Comparison of ENCODE assay signal across 11 cellular contexts in genomic region chr1:200625381-200625824, GRCh38. TPM values are rescaled to one million over a fixed set of nuclear protein-coding genes. Genes with fewer than 3 reads are reported as not detected.
DNase-seq lines count a peak whose midpoint lies in the region; ATAC-seq lines count a peak whose summit lies in the region.
"Had no signal": no experiment of that assay in that cellular context is flagged by ENCODE, and none has a peak within 500 bp of the region (broad histone marks: within the 10 kb centered on the region; RNA-seq: fewer than 3 reads in every experiment).

No MANE protein-coding gene starts in this region.

- intact Hi-C loops in activated T-helper 1 cell treated with anti-CD3 and anti-CD28 coated beads, Interleukin-12 subunit alpha, Interleukin-12 subunit beta, Interleukin-2, Interleukin-4 antibody, amounts not matched to agents 30 ng/mL and 10 ng/mL and 1 ng/mL, durations not matched to agents 14 hours and 24 hours and 36 hours (cut with micrococcal nuclease): loop anchor here (1.0 to 10.0 kb wide), 10 partner anchors 15 to 2001 kb away; no protein-coding TSS in a partner anchor

- no peaks in the 10 kb centered on the region for H3K9me3 Mint-ChIP-seq in activated T-helper 1 cell treated with anti-CD3 and anti-CD28 coated beads, Interleukin-12 subunit alpha, Interleukin-12 subunit beta, Interleukin-2, Interleukin-4 antibody, amounts not matched to agents 30 ng/mL and 10 ng/mL and 1 ng/mL, durations not matched to agents 14 hours and 24 hours and 36 hours

- no peaks in the 10 kb centered on the region for H3K36me3 Mint-ChIP-seq in activated T-helper 1 cell treated with anti-CD3 and anti-CD28 coated beads, Interleukin-12 subunit alpha, Interleukin-12 subunit beta, Interleukin-2, Interleukin-4 antibody, amounts not matched to agents 30 ng/mL and 10 ng/mL and 1 ng/mL, durations not matched to agents 14 hours and 24 hours and 36 hours (ENCODE audit: low read depth)

- DNase-seq in NCI-H82 (lab: John Stamatoyannopoulos, UW): peak; percentile 8
- no peak for DNase-seq in NCI-H82 treated with DMSO at 0.1 percent for 48 hours (lab: John Stamatoyannopoulos, UW; ENCODE audit: unreplicated experiment)
- DNase-seq in activated T-helper 1 cell treated with anti-CD3 and anti-CD28 coated beads, Interleukin-12 subunit alpha, Interleukin-12 subunit beta, Interleukin-2, Interleukin-4 antibody, amounts not matched to agents 30 ng/mL and 10 ng/mL and 1 ng/mL, durations not matched to agents 14 hours and 24 hours and 36 hours (ENCODE audit: low spot score): no peak
- DNase-seq in pons (ENCODE audit: low spot score): peak; percentile 14
- no peak for DNase-seq in NOMO-1 treated with dmso at 0.1 percent for 144 hours (lab: John Stamatoyannopoulos, UW; ENCODE audit: unreplicated experiment)
- no peak for DNase-seq in DMS79 (lab: John Stamatoyannopoulos, UW)
- DNase-seq in kidney tubule cell (ENCODE audit: low spot score): no peak
- DNase-seq: anterior cingulate cortex, retina, SHP77 treated with DMSO at 0.1 percent for 48 hours had no signal

- ATAC-seq in HG02610 (IDR thresholded peaks at IDR 0.05; ENCODE audit: unreplicated experiment): peak; percentile 34

- H3K4me1 Mint-ChIP-seq in activated T-helper 1 cell treated with anti-CD3 and anti-CD28 coated beads, Interleukin-12 subunit alpha, Interleukin-12 subunit beta, Interleukin-2, Interleukin-4 antibody, amounts not matched to agents 30 ng/mL and 10 ng/mL and 1 ng/mL, durations not matched to agents 14 hours and 24 hours and 36 hours (ENCODE audit: low read depth): peaks cover 52% of the 10 kb centered on the region

- no peaks in the 10 kb centered on the region for H3K27me3 Mint-ChIP-seq in activated T-helper 1 cell treated with anti-CD3 and anti-CD28 coated beads, Interleukin-12 subunit alpha, Interleukin-12 subunit beta, Interleukin-2, Interleukin-4 antibody, amounts not matched to agents 30 ng/mL and 10 ng/mL and 1 ng/mL, durations not matched to agents 14 hours and 24 hours and 36 hours (ENCODE audit: insufficient read depth)

- peak overlapping the region; percentile 22 for H3K4me3 Mint-ChIP-seq in activated T-helper 1 cell treated with anti-CD3 and anti-CD28 coated beads, Interleukin-12 subunit alpha, Interleukin-12 subunit beta, Interleukin-2, Interleukin-4 antibody, amounts not matched to agents 30 ng/mL and 10 ng/mL and 1 ng/mL, durations not matched to agents 14 hours and 24 hours and 36 hours

- H3K27ac Mint-ChIP-seq in activated T-helper 1 cell treated with anti-CD3 and anti-CD28 coated beads, Interleukin-12 subunit alpha, Interleukin-12 subunit beta, Interleukin-2, Interleukin-4 antibody, amounts not matched to agents 30 ng/mL and 10 ng/mL and 1 ng/mL, durations not matched to agents 14 hours and 24 hours and 36 hours: peak overlapping the region; percentile 84

RNA-seq across cellular contexts. Expression of gene KIF14, which starts 4.9 kb away (rescaled TPM):
- 11.5 and 12.5 TPM in 2 replicates for total RNA-seq in activated T-helper 1 cell treated with anti-CD3 and anti-CD28 coated beads, Interleukin-12 subunit alpha, Interleukin-12 subunit beta, Interleukin-2, Interleukin-4 antibody, amounts not matched to agents 30 ng/mL and 10 ng/mL and 1 ng/mL, durations not matched to agents 14 hours and 24 hours and 36 hours

RNA-seq across cellular contexts. Expression of gene DDX59, which starts 44.3 kb away (rescaled TPM):
- total RNA-seq in activated T-helper 1 cell treated with anti-CD3 and anti-CD28 coated beads, Interleukin-12 subunit alpha, Interleukin-12 subunit beta, Interleukin-2, Interleukin-4 antibody, amounts not matched to agents 30 ng/mL and 10 ng/mL and 1 ng/mL, durations not matched to agents 14 hours and 24 hours and 36 hours: 13.8 and 14.4 TPM in 2 replicates

Comparison
In these comparisons a context has a peak if more than half of its experiments do, and no peak if none do; other contexts are left out.
1. DNase-seq: peak in NCI-H82 (single experiment) and pons (single experiment); none in NCI-H82 treated with DMSO at 0.1 percent for 48 hours (single experiment), activated T-helper 1 cell treated with anti-CD3 and anti-CD28 coated beads, Interleukin-12 subunit alpha, Interleukin-12 subunit beta, Interleukin-2, Interleukin-4 antibody, amounts not matched to agents 30 ng/mL and 10 ng/mL and 1 ng/mL, durations not matched to agents 14 hours and 24 hours and 36 hours (single experiment), NOMO-1 treated with dmso at 0.1 percent for 144 hours (single experiment), DMS79 (single experiment) and kidney tubule cell (single experiment).